Comparison of ENCODE assay signal across 3 cellular contexts in the genomic region with DNA sequence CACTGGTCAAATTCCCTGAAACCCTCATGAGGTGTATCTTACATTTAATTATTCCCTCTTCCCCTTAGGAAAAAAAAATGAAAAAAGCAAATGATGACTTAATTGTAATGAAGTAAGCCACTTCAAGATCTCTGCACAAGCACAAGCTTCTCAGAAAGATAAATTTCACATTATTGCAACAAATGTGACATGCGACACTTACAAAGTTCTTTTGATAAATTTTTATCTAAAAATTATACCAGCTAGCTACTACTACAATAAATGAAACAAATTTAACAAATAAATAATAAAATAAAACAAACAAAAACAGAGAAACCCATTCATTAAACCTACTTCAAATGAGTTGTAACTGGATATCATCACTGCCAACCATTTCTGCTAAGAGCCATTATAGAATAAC.
"Had no signal": no experiment of that assay in that cellular context is flagged by ENCODE, and none has a peak within 500 bp of the region (broad histone marks: within the 10 kb centered on the region; RNA-seq: fewer than 3 reads in every experiment).

No MANE protein-coding gene starts in this region.

- DNase-seq: GDM1, GF-D8 had no signal

- H3K4me3 ChIP-seq: GM12878 had no signal

- ATAC-seq: GM12878 had no signal
